ENCODE assay signal across 14 cellular contexts in genomic region chr12:122006186-122006926, GRCh38. TPM values are rescaled to one million over a fixed set of nuclear protein-coding genes. Genes with fewer than 3 reads are reported as not detected.
DNase-seq lines count a peak whose midpoint lies in the region; ATAC-seq lines count a peak whose summit lies in the region.
"Had no signal": no experiment of that assay in that cellular context is flagged by ENCODE, and none has a peak within 500 bp of the region (broad histone marks: within the 10 kb centered on the region; RNA-seq: fewer than 3 reads in every experiment).

No MANE protein-coding gene starts in this region.

- no peaks in the 10 kb centered on the region for H3K27me3 Mint-ChIP-seq in activated CD4-positive, alpha-beta memory T cell treated with anti-CD3 and anti-CD28 coated beads for 36 hours
- H3K27me3 Mint-ChIP-seq in naive B cell, result no peaks in the 10 kb centered on the region

- intact Hi-C loops in activated CD4-positive, alpha-beta memory T cell treated with anti-CD3 and anti-CD28 coated beads for 36 hours (cut with micrococcal nuclease), result no loop called here

- POLR2A ChIA-PET in activated CD4-positive, alpha-beta memory T cell treated with anti-CD3 and anti-CD28 coated beads for 36 hours (lab: Charles Lee), result interaction anchor here (1.0 to 1.6 kb wide), 2 partner anchors 14 to 16 kb away, joined by 3 to 6 read pairs; no protein-coding TSS in a partner anchor

- H3K9me3 Mint-ChIP-seq in activated CD4-positive, alpha-beta memory T cell treated with anti-CD3 and anti-CD28 coated beads for 36 hours, result no peaks in the 10 kb centered on the region
- H3K9me3 Mint-ChIP-seq in naive B cell, result no peaks in the 10 kb centered on the region

- peak; percentile 36 for DNase-seq in activated T-cell treated with anti-CD3 and anti-CD28 coated beads, Interleukin-2, amount 50 U/mL, for 1 hour
- DNase-seq in activated T-cell treated with anti-CD3 and anti-CD28 coated beads, Interleukin-2, amount 50 U/mL, for 48 hours, result no peak
- peak; percentile 95 for DNase-seq in Jurkat, Clone E6-1 (ENCODE audit: low read depth, low spot score)
- peak; percentile 19 for DNase-seq in activated CD4-positive, alpha-beta memory T cell treated with anti-CD3 and anti-CD28 coated beads for 36 hours
- DNase-seq in naive B cell (no peak), NCI-H187 (lab: John Stamatoyannopoulos, UW) (no peak), anterior cingulate cortex (lab: John Stamatoyannopoulos, UW) (no peak)
- DNase-seq: DMS79 treated with DMSO at 0.1 percent for 48 hours; NCI-H1436 treated with DMSO at 0.1 percent for 48 hours; NCI-H526; stimulated activated CD8-positive, alpha-beta memory T cell treated with anti-CD3 and anti-CD28 coated beads, Interleukin-4, amount 100 ng/mL, for 48 hours; upper lobe of right lung had no signal

- ATAC-seq in naive B cell (ENCODE audit: low read depth in 2 of 2) (no peak), HG03469 (IDR thresholded peaks at IDR 0.05; ENCODE audit: unreplicated experiment) (no peak)
- ATAC-seq: upper lobe of right lung had no signal

- peaks cover 12% of the 10 kb centered on the region for H3K4me1 Mint-ChIP-seq in activated CD4-positive, alpha-beta memory T cell treated with anti-CD3 and anti-CD28 coated beads for 36 hours (ENCODE audit: low read depth)
- H3K4me1 Mint-ChIP-seq in naive B cell, result peaks cover 45 to 91% (median 77%) of the 10 kb centered on the region in 3 donors

- H3K4me3 ChIP-seq in Jurkat, Clone E6-1 (ENCODE audit: low read length), result peak overlapping the region; percentile 52
- H3K4me3 ChIP-seq: breast epithelium, upper lobe of right lung had no signal

- no peak overlapping the region for H3K4me3 Mint-ChIP-seq in activated CD4-positive, alpha-beta memory T cell treated with anti-CD3 and anti-CD28 coated beads for 36 hours
- peak overlapping the region; percentile 63 to 90 (median 84) for H3K4me3 Mint-ChIP-seq in naive B cell

- no peaks in the 10 kb centered on the region for H3K36me3 Mint-ChIP-seq in activated CD4-positive, alpha-beta memory T cell treated with anti-CD3 and anti-CD28 coated beads for 36 hours
- no peaks in the 10 kb centered on the region for H3K36me3 Mint-ChIP-seq in naive B cell

- CTCF ChIA-PET in activated CD4-positive, alpha-beta memory T cell treated with anti-CD3 and anti-CD28 coated beads for 36 hours (lab: Charles Lee), result interaction anchor here (0.7 kb wide), 1 partner anchor 27 kb away, joined by 4 read pairs; no protein-coding TSS in a partner anchor

- no peak overlapping the region for H3K27ac Mint-ChIP-seq in activated CD4-positive, alpha-beta memory T cell treated with anti-CD3 and anti-CD28 coated beads for 36 hours
- H3K27ac Mint-ChIP-seq in naive B cell, result peak overlapping the region; percentile 18 to 97 (median 62)

RNA-seq across cellular contexts. Expression of gene BCL7A, which starts 15.3 kb away (rescaled TPM):
- 36.1 TPM for polyA plus RNA-seq in Jurkat, Clone E6-1 (2012; ENCODE audit: insufficient read depth, insufficient read length)
- total RNA-seq in activated CD4-positive, alpha-beta memory T cell treated with anti-CD3 and anti-CD28 coated beads for 36 hours, result 1 to 10 TPM; 3.6 to 4.0 TPM
- polyA plus RNA-seq in naive B cell (ENCODE audit: low read depth in 6 of 6), result 100 to 1,000 TPM in 3 of 6 donors, 10 to 100 TPM in 3; 65.2 to 135 (median 87.0) TPM

Comparison
In these comparisons a context has a peak if more than half of its experiments do, and no peak if none do; other contexts are left out.
1. DNase-seq: peak in activated T-cell treated with anti-CD3 and anti-CD28 coated beads, Interleukin-2, amount 50 U/mL, for 1 hour (single experiment), Jurkat, Clone E6-1 (single experiment) and activated CD4-positive, alpha-beta memory T cell treated with anti-CD3 and anti-CD28 coated beads for 36 hours (single experiment); none in activated T-cell treated with anti-CD3 and anti-CD28 coated beads, Interleukin-2, amount 50 U/mL, for 48 hours (0 of 2), naive B cell (single experiment), NCI-H187 (0 of 2) and anterior cingulate cortex (0 of 58).